In genomic region chr17:81713556-81714411, GRCh38 we compare ENCODE assay signal across 8 cellular contexts. TPM values are rescaled to one million over a fixed set of nuclear protein-coding genes. Genes with fewer than 3 reads are reported as not detected.
DNase-seq lines count a peak whose midpoint lies in the region; ATAC-seq and TF ChIP-seq lines count a peak whose summit lies in the region.

No MANE protein-coding gene starts in this region.

- intact Hi-C loops in colonic mucosa (cut with DNase I): no loop called here
- intact Hi-C loops in left lung (cut with DNase I): no loop called here

- H3K36me3 ChIP-seq in HEK293 (ENCODE audit: control insufficient read depth in 2 of 2, insufficient read depth in 1 of 2, low read length in 2 of 2) (peaks cover 9 to 55% of the 10 kb centered on the region in 2 experiments; a peak in 2 of 3 replicates), colonic mucosa (no peaks in the 10 kb centered on the region), osteoblast (ENCODE audit: insufficient read depth, low read length) (no peaks in the 10 kb centered on the region), left lung (peaks cover 0 to 18% of the 10 kb centered on the region in 2 donors)

- CTCF ChIA-PET in HEK293 (lab: Yijun Ruan, JAX): interaction anchor here (0.7 to 2.6 kb wide), 5 partner anchors 12 to 385 kb away, joined by 3 to 13 read pairs (median 5); partner anchors contain the start of gene FASN

- H3K9ac ChIP-seq in colonic mucosa (ENCODE audit: low read depth in 2 of 2, low read length in 2 of 2): peak overlapping the region; percentile 78 to 86

- H3K4me3 ChIP-seq in HEK293 (ENCODE audit: low read depth, low read length): peak overlapping the region; percentile 73
- peak overlapping the region; percentile 75 for H3K4me3 ChIP-seq in colonic mucosa
- H3K4me3 ChIP-seq in osteoblast (ENCODE audit: insufficient read depth, low read length): no peak overlapping the region
- H3K4me3 ChIP-seq in left lung: peak overlapping the region in 1 of 2 donors; percentile 83

- H4K20me1 ChIP-seq in osteoblast (ENCODE audit: insufficient read depth, low read length): peaks cover 10% of the 10 kb centered on the region

- H3K27ac ChIP-seq in HEK293 (ENCODE audit: extremely low read depth, low read depth, low read length) (peak overlapping the region; percentile 87), colonic mucosa (peak overlapping the region; percentile 48), osteoblast (ENCODE audit: low read depth, low read length) (no peak overlapping the region), left lung (no peak overlapping the region)

- H3K27me3 ChIP-seq in colonic mucosa (no peaks in the 10 kb centered on the region), osteoblast (ENCODE audit: insufficient read depth, low read length) (no peaks in the 10 kb centered on the region), left lung (no peaks in the 10 kb centered on the region)

- POLR2A ChIA-PET in HEK293 (lab: Yijun Ruan, JAX): interaction anchor here (0.6 to 6.4 kb wide), 7 partner anchors 9 to 316 kb away, joined by 3 to 55 read pairs (median 4); partner anchors contain the start of genes ARL16, HGS and MRPL12

- H3K79me2 ChIP-seq in osteoblast (ENCODE audit: insufficient read depth, low read length): peaks cover 3% of the 10 kb centered on the region

- TF ChIP-seq CTCF in HEK293 (tag by site-specific recombination; IDR thresholded peaks at IDR 0.05): no peak
- no peak for TF ChIP-seq CTCF in colonic mucosa (IDR thresholded peaks at IDR 0.05)
- no peak for TF ChIP-seq CTCF in osteoblast (IDR thresholded peaks at IDR 0.05; ENCODE audit: extremely low read depth, low read depth, low read length)
- TF ChIP-seq CTCF in left lung (IDR thresholded peaks at IDR 0.05): no peak

- no peak for ATAC-seq in left lung

- H2AFZ ChIP-seq in osteoblast (ENCODE audit: low read length): peak overlapping the region; percentile 6

- H3K4me1 ChIP-seq in HEK293 (ENCODE audit: control insufficient read depth, insufficient read depth, low read length) (peaks cover 9% of the 10 kb centered on the region; the same call in 1 of the 2 replicates), colonic mucosa (peaks cover 35% of the 10 kb centered on the region), osteoblast (ENCODE audit: insufficient read depth, low read length) (peaks cover 27% of the 10 kb centered on the region), left lung (peaks cover 23 to 42% of the 10 kb centered on the region in 2 donors)

- H3K4me2 ChIP-seq in osteoblast (ENCODE audit: insufficient read depth, low read length): peak overlapping the region; percentile 87

- DNase-seq in OCI-M1 (lab: John Stamatoyannopoulos, UW): peak; percentile 18
- DNase-seq in colonic mucosa: peak; percentile 81
- peak; percentile 90 for DNase-seq in osteoblast (ENCODE audit: insufficient read length, low spot score, missing footprints)
- DNase-seq in stimulated activated CD4-positive, alpha-beta T cell treated with anti-CD3 and anti-CD28 coated beads, Interleukin-4, amount 100 ng/mL, for 24 hours: no peak
- DNase-seq in SIG-M5 (lab: John Stamatoyannopoulos, UW): no peak
- no peak for DNase-seq in left lung
- no peak for DNase-seq in GOT3 (lab: John Stamatoyannopoulos, UW)

- H3K9me3 ChIP-seq in HEK293 (ENCODE audit: control insufficient read depth, insufficient read depth, low read depth, low read length): no peaks in the 10 kb centered on the region
- H3K9me3 ChIP-seq in colonic mucosa: no peaks in the 10 kb centered on the region
- no peaks in the 10 kb centered on the region for H3K9me3 ChIP-seq in osteoblast (ENCODE audit: low read depth, low read length)
- no peaks in the 10 kb centered on the region for H3K9me3 ChIP-seq in left lung

TF ChIP-seq in HEK293, 187 proteins besides CTCF, POLR2A, EP300 and RAD21:
- TF ChIP-seq ZSCAN30 (tag by site-specific recombination; IDR thresholded peaks at IDR 0.05): no peak
- TF ChIP-seq GLIS2 (tag by site-specific recombination; IDR thresholded peaks at IDR 0.05): peak; percentile 45; the same call in 1 of the 2 replicates
- TF ChIP-seq ZNF514 (tag by site-specific recombination; IDR thresholded peaks at IDR 0.05): no peak
- 0 out of 2 replicates have a peak, but pooled peaks have one; percentile 18 for TF ChIP-seq SP7 (tag by site-specific recombination; IDR thresholded peaks at IDR 0.05)
- TF ChIP-seq, protein P1, sequence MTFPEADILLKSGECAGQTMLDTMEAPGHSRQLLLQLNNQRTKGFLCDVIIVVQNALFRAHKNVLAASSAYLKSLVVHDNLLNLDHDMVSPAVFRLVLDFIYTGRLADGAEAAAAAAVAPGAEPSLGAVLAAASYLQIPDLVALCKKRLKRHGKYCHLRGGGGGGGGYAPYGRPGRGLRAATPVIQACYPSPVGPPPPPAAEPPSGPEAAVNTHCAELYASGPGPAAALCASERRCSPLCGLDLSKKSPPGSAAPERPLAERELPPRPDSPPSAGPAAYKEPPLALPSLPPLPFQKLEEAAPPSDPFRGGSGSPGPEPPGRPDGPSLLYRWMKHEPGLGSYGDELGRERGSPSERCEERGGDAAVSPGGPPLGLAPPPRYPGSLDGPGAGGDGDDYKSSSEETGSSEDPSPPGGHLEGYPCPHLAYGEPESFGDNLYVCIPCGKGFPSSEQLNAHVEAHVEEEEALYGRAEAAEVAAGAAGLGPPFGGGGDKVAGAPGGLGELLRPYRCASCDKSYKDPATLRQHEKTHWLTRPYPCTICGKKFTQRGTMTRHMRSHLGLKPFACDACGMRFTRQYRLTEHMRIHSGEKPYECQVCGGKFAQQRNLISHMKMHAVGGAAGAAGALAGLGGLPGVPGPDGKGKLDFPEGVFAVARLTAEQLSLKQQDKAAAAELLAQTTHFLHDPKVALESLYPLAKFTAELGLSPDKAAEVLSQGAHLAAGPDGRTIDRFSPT (tag by site-specific recombination; IDR thresholded peaks at IDR 0.05): peak; percentile 48
- TF ChIP-seq SCRT1 (tag by site-specific recombination; IDR thresholded peaks at IDR 0.05; ENCODE audit: borderline replicate concordance): no peak
- peak; percentile 51 for TF ChIP-seq SP3 (tag by site-specific recombination; IDR thresholded peaks at IDR 0.05)
- no peak for TF ChIP-seq ZNF701 (tag by site-specific recombination; IDR thresholded peaks at IDR 0.05)
- 0 out of 2 replicates have a peak, but pooled peaks have one; percentile 14 for TF ChIP-seq ZBTB8A (tag by site-specific recombination; IDR thresholded peaks at IDR 0.05)
- TF ChIP-seq OSR2 (tag by site-specific recombination; IDR thresholded peaks at IDR 0.05): no peak
- TF ChIP-seq ZNF610 (tag by site-specific recombination; IDR thresholded peaks at IDR 0.05; ENCODE audit: borderline replicate concordance): no peak
- TF ChIP-seq SP2 (tag by site-specific recombination; IDR thresholded peaks at IDR 0.05): peak; percentile 72
- TF ChIP-seq ZBTB7A (tag by site-specific recombination; IDR thresholded peaks at IDR 0.05; ENCODE audit: low read depth): no peak
- 0 out of 2 replicates have a peak, but pooled peaks have one; percentile 15 for TF ChIP-seq ZNF600 (tag by site-specific recombination; IDR thresholded peaks at IDR 0.05)
- no peak for TF ChIP-seq ZNF677 (tag by site-specific recombination; IDR thresholded peaks at IDR 0.05)

RNA-seq across cellular contexts. Expression of gene SLC25A10, which starts 1.7 kb away (rescaled TPM):
- total RNA-seq in colonic mucosa (100 to 1,000 TPM in 1 of 2 donors, 10 to 100 TPM in 1; 46.0 to 110 TPM), osteoblast (7.6 and 8.3 TPM in 2 replicates), left lung (10 to 100 TPM; 11.1 to 20.2 TPM)

RNA-seq across cellular contexts. Expression of gene MRPL12, which starts 10.6 kb away (rescaled TPM):
- total RNA-seq in colonic mucosa (100 to 1,000 TPM; 106 to 225 TPM), osteoblast (6.2 and 8.8 TPM in 2 replicates), left lung (10 to 100 TPM; 45.0 to 72.2 TPM)

RNA-seq across cellular contexts. Expression of gene HGS, which starts 30.0 kb away (rescaled TPM):
- total RNA-seq in colonic mucosa: 100 to 1,000 TPM in 1 of 2 donors, 10 to 100 TPM in 1; 75.2 to 131 TPM
- total RNA-seq in osteoblast: 100 and 110 TPM in 2 replicates
- 100 to 1,000 TPM in 1 of 2 donors, 10 to 100 TPM in 1; 94.6 to 123 TPM for total RNA-seq in left lung

RNA-seq across cellular contexts. Expression of gene ARL16, which starts 30.2 kb away (rescaled TPM):
- total RNA-seq in colonic mucosa (10 to 100 TPM; 24.6 to 25.0 TPM), osteoblast (24.5 and 26.1 TPM in 2 replicates), left lung (10 to 100 TPM; 22.5 to 27.0 TPM)

RNA-seq across cellular contexts. Expression of gene CCDC137, which starts 47.2 kb away (rescaled TPM):
- 10 to 100 TPM; 13.7 to 41.1 TPM for total RNA-seq in colonic mucosa
- 4.7 and 5.6 TPM in 2 replicates for total RNA-seq in osteoblast
- 10 to 100 TPM; 15.4 to 19.9 TPM for total RNA-seq in left lung

Comparison
In these comparisons a context has a peak if more than half of its experiments do, and no peak if none do; other contexts are left out.
1. H3K27ac ChIP-seq: peak in HEK293 (single experiment) and colonic mucosa (single experiment); none in osteoblast (single experiment) and left lung (0 of 2).
2. DNase-seq: peak in OCI-M1 (single experiment), colonic mucosa (single experiment) and osteoblast (single experiment); none in stimulated activated CD4-positive, alpha-beta T cell treated with anti-CD3 and anti-CD28 coated beads, Interleukin-4, amount 100 ng/mL, for 24 hours (single experiment), SIG-M5 (single experiment), left lung (0 of 2) and GOT3 (single experiment).